ENCODE assay signal across 20 cellular contexts in the genomic region with DNA sequence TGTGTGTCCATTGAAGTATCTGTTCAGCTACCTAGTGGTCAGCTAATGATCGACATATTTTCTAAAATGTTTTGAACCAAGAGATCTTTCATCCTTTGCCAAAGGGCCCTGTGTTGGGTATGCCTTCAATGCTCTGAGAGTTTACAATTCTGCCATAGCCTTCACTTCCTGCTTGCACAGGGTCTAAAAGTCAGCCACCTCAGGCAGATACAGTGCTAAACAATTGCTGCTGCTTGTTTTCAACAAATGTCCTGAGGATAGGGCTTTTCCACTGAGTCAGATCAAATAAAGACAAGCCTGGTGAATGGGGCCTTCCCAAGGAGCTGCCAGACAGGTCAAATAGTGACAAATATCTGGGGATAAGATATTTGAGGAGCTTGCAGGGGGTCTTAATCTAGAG.
"Had no signal": no experiment of that assay in that cellular context is flagged by ENCODE, and none has a peak within 500 bp of the region (broad histone marks: within the 10 kb centered on the region; RNA-seq: fewer than 3 reads in every experiment).

No MANE protein-coding gene starts in this region.

- H3K4me2 ChIP-seq: SK-N-SH had no signal

- H3K27ac ChIP-seq: RWPE1 had no signal

- H3K4me3 ChIP-seq: MG63 had no signal

- H3K9ac ChIP-seq: SK-N-SH had no signal

- DNase-seq: IMR-90, Karpas-422, KG1, MG63, NCI-H1092, NCI-H1105 treated with DMSO at 0.1 percent for 48 hours, NCI-H1417 treated with DMSO at 0.1 percent for 48 hours, NCI-H146, NCI-H1694 treated with DMSO at 0.1 percent for 48 hours, NCI-H1930, NCI-H2081, NCI-H2107, NCI-H2227 treated with DMSO at 0.1 percent for 48 hours, NCI-H524, NCI-H526 treated with DMSO at 0.1 percent for 48 hours, NCI-H774, SHP77, SK-N-SH, SW 1271 had no signal

- H3K9me3 ChIP-seq: MG63 had no signal

- H3K36me3 ChIP-seq: MG63 had no signal

- H3K27me3 ChIP-seq: MG63 had no signal
